11 cellular contexts compared by ENCODE assay signal in genomic region chr6:38423746-38424145, GRCh38.
"Had no signal": no experiment of that assay in that cellular context is flagged by ENCODE, and none has a peak within 500 bp of the region (broad histone marks: within the 10 kb centered on the region; RNA-seq: fewer than 3 reads in every experiment).

No MANE protein-coding gene starts in this region.

- H3K4me3 ChIP-seq: GM23248, HAP-1 had no signal

- H3K9me3 Mint-ChIP-seq: HFFc6 had no signal

- H3K4me2 ChIP-seq: KMS-11 had no signal

- H2AFZ ChIP-seq: GM23248 had no signal

- H3K27ac Mint-ChIP-seq: HFFc6, IgD-negative memory B cell had no signal

- ATAC-seq: HCT116, HepG2 had no signal

- H3K9ac ChIP-seq: GM23248, KMS-11 had no signal

- FAIRE-seq: HepG2 had no signal

- DNase-seq: GM23248, GOT3, H7, HFFc6, KBM-7 had no signal

- H3K9me3 ChIP-seq: HAP-1 had no signal

- H3K36me3 ChIP-seq: HAP-1 had no signal

- H3K27ac ChIP-seq: GM23248, HL-60, KMS-11 had no signal
